8 cellular contexts compared by ENCODE assay signal in genomic region chr1:33181038-33181861, GRCh38. TPM values are rescaled to one million over a fixed set of nuclear protein-coding genes. Genes with fewer than 3 reads are reported as not detected.
DNase-seq lines count a peak whose midpoint lies in the region; ATAC-seq and TF ChIP-seq lines count a peak whose summit lies in the region.

No MANE protein-coding gene starts in this region.

- WGBS in mesenchymal stem cell: under 1% methylated on average over 72 of the region's 80 CpGs

- peak overlapping the region; percentile 52 to 97 for H3K18ac ChIP-seq in mesenchymal stem cell (ENCODE audit: low read depth in 1 of 2, low read length in 2 of 2)

- TF ChIP-seq CTCF in LNCaP clone FGC (IDR thresholded peaks at IDR 0.05; ENCODE audit: control insufficient read depth, extremely low read depth, insufficient read depth) (0 out of 2 replicates have a peak, but pooled peaks have one; percentile 4), WI38 (IDR thresholded peaks at IDR 0.05; ENCODE audit: low read depth, low read length) (no peak)

- no peaks in the 10 kb centered on the region for H3K9me3 ChIP-seq in duodenal mucosa (ENCODE audit: control insufficient read depth in 1 of 2, low read length in 2 of 2)
- no peaks in the 10 kb centered on the region for H3K9me3 ChIP-seq in mesenchymal stem cell (ENCODE audit: control insufficient read depth, low read length)

- H3K9ac ChIP-seq in duodenal mucosa (ENCODE audit: low read depth in 1 of 2, low read length in 2 of 2): peak overlapping the region in 1 of 2 donors; percentile 54
- peak overlapping the region; percentile 59 for H3K9ac ChIP-seq in mesenchymal stem cell (ENCODE audit: low read length)

- peak overlapping the region; percentile 77 for H2BK120ac ChIP-seq in mesenchymal stem cell (ENCODE audit: low read depth, low read length)

- peaks cover 13 to 14% of the 10 kb centered on the region in 2 donors for H3K4me1 ChIP-seq in duodenal mucosa (ENCODE audit: control insufficient read depth in 1 of 2, insufficient read depth in 2 of 2, low read length in 2 of 2)
- H3K4me1 ChIP-seq in mesenchymal stem cell (ENCODE audit: control insufficient read depth, insufficient read depth, low read depth, low read length): peaks cover 34% of the 10 kb centered on the region

- H3K4me2 ChIP-seq in mesenchymal stem cell (ENCODE audit: low read length, poor library complexity, severe bottlenecking): peak overlapping the region; percentile 83

- peak overlapping the region in 1 of 2 experiments; percentile 46 for H3K23ac ChIP-seq in mesenchymal stem cell (ENCODE audit: low read length in 2 of 2)

- H3K36me3 ChIP-seq in duodenal mucosa (ENCODE audit: control insufficient read depth in 1 of 2, insufficient read depth in 2 of 2, low read length in 2 of 2) (no peaks in the 10 kb centered on the region), mesenchymal stem cell (ENCODE audit: control insufficient read depth in 1 of 2, insufficient read depth in 2 of 2, low read depth in 1 of 2, low read length in 2 of 2) (peaks cover 11 to 25% of the 10 kb centered on the region in 2 experiments)

- H2AFZ ChIP-seq in mesenchymal stem cell (ENCODE audit: low read depth, low read length): peak overlapping the region; percentile 56

- DNase-seq in D341Med (ENCODE audit: low spot score): peak; percentile 65
- no peak for DNase-seq in LNCaP clone FGC (ENCODE audit: low read depth)
- peak; percentile 79 for DNase-seq in mesenchymal stem cell
- DNase-seq in stimulated activated naive CD4-positive, alpha-beta T cell treated with Interleukin-2 at 50 U/mL for 16 hours (lab: John Stamatoyannopoulos, UW): peak; percentile 25
- DNase-seq in middle frontal gyrus (ENCODE audit: extremely low spot score, low spot score): no peak

- peaks cover 4% of the 10 kb centered on the region for H3K79me1 ChIP-seq in mesenchymal stem cell (replicated peaks; ENCODE audit: low read length, poor library complexity, severe bottlenecking)

- no peak overlapping the region for H3K27ac ChIP-seq in duodenal mucosa (ENCODE audit: low read depth, low read length)
- H3K27ac ChIP-seq in mesenchymal stem cell (ENCODE audit: low read length, poor library complexity, severe bottlenecking): peak overlapping the region; percentile 47

- H3K27me3 ChIP-seq in duodenal mucosa (ENCODE audit: control insufficient read depth in 1 of 2, insufficient read depth in 2 of 2, low read length in 2 of 2) (no peaks in the 10 kb centered on the region), mesenchymal stem cell (ENCODE audit: control insufficient read depth in 1 of 2, insufficient read depth in 1 of 2, low read length in 2 of 2) (peaks cover 0 to 17% of the 10 kb centered on the region in 2 experiments)

- peak; percentile 33 for ATAC-seq in GM21576 (IDR thresholded peaks at IDR 0.05; ENCODE audit: unreplicated experiment)

- no peak overlapping the region for H2AK5ac ChIP-seq in mesenchymal stem cell (ENCODE audit: low read length, severe bottlenecking)

- peak overlapping the region; percentile 70 for H4K8ac ChIP-seq in mesenchymal stem cell (ENCODE audit: low read length)

- peak overlapping the region in 1 of 2 experiments; percentile 67 for H2BK12ac ChIP-seq in mesenchymal stem cell (ENCODE audit: low read length in 2 of 2)

- peak overlapping the region; percentile 34 for H4K91ac ChIP-seq in mesenchymal stem cell (ENCODE audit: low read length)

- H2BK15ac ChIP-seq in mesenchymal stem cell (ENCODE audit: low read depth, poor library complexity, severe bottlenecking): no peak overlapping the region

- H2BK5ac ChIP-seq in mesenchymal stem cell (ENCODE audit: low read depth, low read length, poor library complexity, severe bottlenecking): peak overlapping the region; percentile 39

- peak overlapping the region in 1 of 2 experiments; percentile 72 for H3K14ac ChIP-seq in mesenchymal stem cell (ENCODE audit: low read length in 2 of 2)

- no peak overlapping the region for H3K4ac ChIP-seq in mesenchymal stem cell (ENCODE audit: low read depth in 1 of 2, low read length in 2 of 2)

- H3K4me3 ChIP-seq in LNCaP clone FGC (ENCODE audit: low read depth, low read length) (peak overlapping the region; percentile 76), WI38 (ENCODE audit: low read depth, low read length) (peak overlapping the region; percentile 76), duodenal mucosa (ENCODE audit: low read depth in 1 of 2, low read length in 2 of 2) (peak overlapping the region; percentile 68 to 84), mesenchymal stem cell (ENCODE audit: insufficient read depth in 1 of 2, low read depth in 1 of 2, low read length in 2 of 2) (peak overlapping the region; percentile 83 to 87)

RNA-seq across cellular contexts. Expression of gene TRIM62, which starts 0.6 kb away (rescaled TPM):
- polyA plus RNA-seq in mesenchymal stem cell (2013, experiment 1 of 2): 10.9 TPM
- polyA plus RNA-seq in mesenchymal stem cell (2013, experiment 2 of 2): 10.9 TPM

Comparison
In these comparisons a context has a peak if more than half of its experiments do, and no peak if none do; other contexts are left out.
1. DNase-seq: peak in D341Med (single experiment), mesenchymal stem cell (single experiment) and stimulated activated naive CD4-positive, alpha-beta T cell treated with Interleukin-2 at 50 U/mL for 16 hours (single experiment); none in LNCaP clone FGC (single experiment) and middle frontal gyrus (single experiment).
2. Peak in every context shown above with its lines, with median percentiles within 50 percentile points of each other: H3K4me3 ChIP-seq.